8 cellular contexts compared by ENCODE assay signal in genomic region chr13:28494861-28495585, GRCh38. TPM values are rescaled to one million over a fixed set of nuclear protein-coding genes. Genes with fewer than 3 reads are reported as not detected.
A peak's percentile ranks its signal among the peaks of the same experiment; 100 is the strongest.
DNase-seq lines count a peak whose midpoint lies in the region; ATAC-seq and TF ChIP-seq lines count a peak whose summit lies in the region.

TSS of gene FLT1 (minus strand) at chr13:28495128. CDS start at chr13:28494843, 285 bp downstream.

- H2AFZ ChIP-seq in OCI-LY7 (ENCODE audit: low read length), result no peak within 1 kb of the TSS

- H3K27me3 ChIP-seq in RWPE2 (ENCODE audit: insufficient read depth, poor library complexity, severe bottlenecking) (peaks cover 82% of the 10 kb centered on the region), colonic mucosa (peaks cover 45% of the 10 kb centered on the region)

- H3K36me3 ChIP-seq in RWPE2 (ENCODE audit: low read depth), result no peaks in the 10 kb centered on the region; the same call in 1 of the 2 replicates
- no peaks in the 10 kb centered on the region for H3K36me3 ChIP-seq in colonic mucosa
- H3K36me3 ChIP-seq in OCI-LY7 (ENCODE audit: insufficient read depth, low read length), result no peaks in the 10 kb centered on the region

- peak within 1 kb of the TSS; percentile 0 for H3K4me3 ChIP-seq in RWPE2 (ENCODE audit: severe bottlenecking)
- H3K4me3 ChIP-seq in colonic mucosa, result peak within 1 kb of the TSS; percentile 42
- H3K4me3 ChIP-seq in lower leg skin (ENCODE audit: low read depth, poor library complexity, severe bottlenecking), result peak within 1 kb of the TSS; percentile 33
- no peak within 1 kb of the TSS for H3K4me3 ChIP-seq in OCI-LY7 (ENCODE audit: low read depth, low read length, poor library complexity, severe bottlenecking)

- H3K9me2 ChIP-seq in OCI-LY7 (ENCODE audit: insufficient read depth, low read length), result no peaks in the 10 kb centered on the region

- H3K4me2 ChIP-seq in OCI-LY7 (ENCODE audit: low read length), result no peak within 1 kb of the TSS

- POLR2A ChIA-PET in OCI-LY7 (lab: Charles Lee), result no interaction called here

- no peak within 1 kb of the TSS for H3K27ac ChIP-seq in RWPE2 (ENCODE audit: poor library complexity, severe bottlenecking)
- no peak within 1 kb of the TSS for H3K27ac ChIP-seq in colonic mucosa
- no peak within 1 kb of the TSS for H3K27ac ChIP-seq in OCI-LY7 (ENCODE audit: low read depth, low read length, poor library complexity, severe bottlenecking)

- H3K79me2 ChIP-seq in OCI-LY7 (ENCODE audit: insufficient read depth, low read depth, low read length), result no peaks in the 10 kb centered on the region

- BruUV-seq in OCI-LY7 (replicated peaks; lab: Mats Ljungman, UMichigan), result no TSS peak

- H3K9me3 ChIP-seq in RWPE2 (ENCODE audit: severe bottlenecking), result no peaks in the 10 kb centered on the region
- no peaks in the 10 kb centered on the region for H3K9me3 ChIP-seq in colonic mucosa
- no peaks in the 10 kb centered on the region for H3K9me3 ChIP-seq in OCI-LY7 (ENCODE audit: low read length)

- H3K9ac ChIP-seq in colonic mucosa (ENCODE audit: low read depth in 2 of 2, low read length in 2 of 2), result peak within 1 kb of the TSS in 1 of 2 donors; percentile 35

- TF ChIP-seq CTCF in RWPE2 (IDR thresholded peaks at IDR 0.05; ENCODE audit: poor library complexity, severe bottlenecking) (no peak), colonic mucosa (IDR thresholded peaks at IDR 0.05) (no peak), lower leg skin (IDR thresholded peaks at IDR 0.05) (no peak), OCI-LY7 (conservative IDR thresholded peaks at IDR 0.05; ENCODE audit: low read length) (no peak)

- TF ChIP-seq POLR2A in lower leg skin (IDR thresholded peaks at IDR 0.05), result no peak

- 0 to 2% methylated on average over 46 to 61 of the region's 84 CpGs for WGBS in lower leg skin, 2 donors

- ATAC-seq in GM18909 (IDR thresholded peaks at IDR 0.05; ENCODE audit: poor library complexity, unreplicated experiment) (peak; percentile 44), RWPE2 (ENCODE audit: low read depth) (peak; percentile 49)

- H3K4me1 ChIP-seq in RWPE2 (ENCODE audit: insufficient read depth, poor library complexity, severe bottlenecking), result no peaks in the 10 kb centered on the region
- H3K4me1 ChIP-seq in colonic mucosa, result peaks cover 14% of the 10 kb centered on the region
- H3K4me1 ChIP-seq in OCI-LY7 (ENCODE audit: insufficient read depth, low read length, poor library complexity, severe bottlenecking), result no peaks in the 10 kb centered on the region

- H4K20me1 ChIP-seq in OCI-LY7 (ENCODE audit: insufficient read depth, low read length), result no peaks in the 10 kb centered on the region

- DNase-seq in RWPE2 (ENCODE audit: low spot score) (no peak), colonic mucosa (peak; percentile 22), lower leg skin (ENCODE audit: low spot score in 2 of 2) (peak in 1 of 2 donors; percentile 88), NCI-H2029 treated with DMSO at 0.1 percent for 48 hours (lab: John Stamatoyannopoulos, UW) (no peak), OCI-LY7 (ENCODE audit: low spot score) (no peak), hypothalamus (lab: John Stamatoyannopoulos, UW) (no peak)
- peak; percentile 17 for DNase-seq in stimulated activated CD8-positive, alpha-beta memory T cell treated with anti-CD3 and anti-CD28 coated beads, Interleukin-12 subunit alpha, Interleukin-12 subunit beta, amount 100 ng/mL, for 4 hours (ENCODE audit: low read depth)

- CTCF ChIA-PET in OCI-LY7 (lab: Charles Lee; ENCODE audit: unreplicated experiment), result no interaction called here

- intact Hi-C loops in colonic mucosa (cut with DNase I), result no loop called here
- intact Hi-C loops in lower leg skin (cut with DNase I; ENCODE audit: low total_unique reads), result no loop called here
- intact Hi-C loops in OCI-LY7 (cut with micrococcal nuclease; ENCODE audit: unreplicated experiment), result no loop called here

RNA-seq across cellular contexts. Expression of gene FLT1, which starts in this region (rescaled TPM):
- total RNA-seq in colonic mucosa, result 10 to 100 TPM in 1 of 2 donors, 1 to 10 TPM in 1; 4.7 to 16.6 TPM
- total RNA-seq in lower leg skin, result 10 to 100 TPM in 2 of 4 donors, 1 to 10 TPM in 2; 5.3 to 16.3 (median 9.7) TPM
- 2.0 and 2.5 TPM in 2 replicates for total RNA-seq in OCI-LY7 (2014; rRNA removed; shearing (Covaris generic))
- total RNA-seq in OCI-LY7 (2022), result 1.6 and 2.3 TPM in 2 replicates

Comparison
In these comparisons a context has a peak if more than half of its experiments do, and no peak if none do; other contexts are left out.
1. DNase-seq: peak in colonic mucosa (single experiment) and stimulated activated CD8-positive, alpha-beta memory T cell treated with anti-CD3 and anti-CD28 coated beads, Interleukin-12 subunit alpha, Interleukin-12 subunit beta, amount 100 ng/mL, for 4 hours (single experiment); none in RWPE2 (single experiment), NCI-H2029 treated with DMSO at 0.1 percent for 48 hours (single experiment), OCI-LY7 (single experiment) and hypothalamus (0 of 51).